16 cellular contexts compared by ENCODE assay signal in the genomic region with DNA sequence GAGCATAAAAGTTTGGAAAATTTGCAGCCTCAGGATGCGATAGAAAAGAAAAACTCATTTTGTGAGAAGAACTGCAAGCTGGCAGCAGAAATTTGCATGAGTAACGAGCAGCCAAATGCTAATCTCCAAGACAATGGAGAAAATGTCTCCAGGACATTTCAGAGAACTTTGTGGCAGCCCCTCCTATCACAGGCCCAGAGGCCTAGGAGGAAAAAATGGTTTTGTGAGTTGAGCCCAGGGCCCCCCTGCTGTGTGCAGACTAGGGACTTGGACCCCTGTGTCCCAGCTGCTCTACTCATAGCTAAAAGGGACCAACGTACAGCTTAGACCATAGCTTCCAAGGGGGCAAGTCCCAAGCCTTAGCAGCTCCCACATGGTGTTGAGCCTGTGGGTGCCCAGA. TPM values are rescaled to one million over a fixed set of nuclear protein-coding genes. Genes with fewer than 3 reads are reported as not detected.
DNase-seq lines count a peak whose midpoint lies in the region; ATAC-seq and TF ChIP-seq lines count a peak whose summit lies in the region.
"Had no signal": no experiment of that assay in that cellular context is flagged by ENCODE, and none has a peak within 500 bp of the region (broad histone marks: within the 10 kb centered on the region; RNA-seq: fewer than 3 reads in every experiment).

No MANE protein-coding gene starts in this region.

- H3K27me3 Mint-ChIP-seq in GM23338 (ENCODE audit: insufficient read depth, low read depth, poor library complexity) (peaks cover 8% of the 10 kb centered on the region), WTC11 (ENCODE audit: low read depth) (peaks cover 20% of the 10 kb centered on the region), endothelial cell (ENCODE audit: unreplicated experiment) (peaks cover 6% of the 10 kb centered on the region)
- H3K27me3 Mint-ChIP-seq in CD8-positive, alpha-beta T cell (ENCODE audit: low read depth): no peaks in the 10 kb centered on the region
- H3K27me3 Mint-ChIP-seq: CD8-positive, alpha-beta memory T cell had no signal

- H3K27ac Mint-ChIP-seq in GM23338 (no peak overlapping the region), WTC11 (no peak overlapping the region), endothelial cell (ENCODE audit: unreplicated experiment) (no peak overlapping the region)
- H3K27ac Mint-ChIP-seq in CD8-positive, alpha-beta T cell: no peak overlapping the region
- H3K27ac Mint-ChIP-seq: CD8-positive, alpha-beta memory T cell had no signal

- H3K4me3 Mint-ChIP-seq in GM23338: no peak overlapping the region
- H3K4me3 Mint-ChIP-seq in WTC11: no peak overlapping the region
- H3K4me3 Mint-ChIP-seq in endothelial cell (ENCODE audit: unreplicated experiment): peak overlapping the region; percentile 25
- H3K4me3 Mint-ChIP-seq in CD8-positive, alpha-beta T cell: no peak overlapping the region
- H3K4me3 Mint-ChIP-seq: CD8-positive, alpha-beta memory T cell had no signal

- H3K4me1 ChIP-seq in BLaER1 treated with 17β-estradiol and CSF1 and Interleukin-3, amounts not matched to agents 10 nM and 100 nM: no peaks in the 10 kb centered on the region
- H3K4me1 ChIP-seq in GM23338 (ENCODE audit: insufficient read depth): no peaks in the 10 kb centered on the region
- H3K4me1 ChIP-seq in CD8-positive, alpha-beta T cell (ENCODE audit: insufficient read depth, low read length): no peaks in the 10 kb centered on the region
- H3K4me1 ChIP-seq in SJCRH30: no peaks in the 10 kb centered on the region

- no peaks in the 10 kb centered on the region for H3K79me2 ChIP-seq in GM23338 (replicated peaks; ENCODE audit: insufficient read depth)

- H3K27me3 ChIP-seq in BLaER1 treated with 17β-estradiol and CSF1 and Interleukin-3, amounts not matched to agents 10 nM and 100 nM: no peaks in the 10 kb centered on the region
- H3K27me3 ChIP-seq in GM23338 (ENCODE audit: insufficient read depth) (no peaks in the 10 kb centered on the region), SJCRH30 (no peaks in the 10 kb centered on the region)
- H3K27me3 ChIP-seq in CD8-positive, alpha-beta T cell (ENCODE audit: insufficient read depth, low read length): no peaks in the 10 kb centered on the region

- intact Hi-C loops in CD8-positive, alpha-beta T cell (cut with DNase I, micrococcal nuclease): no loop called here

- 0 out of 2 replicates have a peak, but pooled peaks cover 3% of the 10 kb centered on the region for H3K9me2 ChIP-seq in GM23338 (ENCODE audit: insufficient read depth)

- TF ChIP-seq CTCF in GM23338 (conservative IDR thresholded peaks at IDR 0.05; ENCODE audit: low read depth in 2 of 2) (no peak), WTC11 (IDR thresholded peaks at IDR 0.05) (no peak), endothelial cell (IDR thresholded peaks at IDR 0.05; ENCODE audit: unreplicated experiment) (no peak)
- no peak for TF ChIP-seq CTCF in CD8-positive, alpha-beta T cell (IDR thresholded peaks at IDR 0.05)

- H3K9me3 Mint-ChIP-seq in GM23338: peaks cover 81% of the 10 kb centered on the region
- peaks cover 74% of the 10 kb centered on the region for H3K9me3 Mint-ChIP-seq in WTC11
- H3K9me3 Mint-ChIP-seq in endothelial cell (ENCODE audit: unreplicated experiment): peaks cover 28% of the 10 kb centered on the region
- peaks cover 10% of the 10 kb centered on the region for H3K9me3 Mint-ChIP-seq in CD8-positive, alpha-beta T cell

- no peak overlapping the region for H2AFZ ChIP-seq in GM23338

- POLR2A ChIA-PET in WTC11 (lab: Charles Lee): no interaction called here
- POLR2A ChIA-PET in CD8-positive, alpha-beta T cell (lab: Charles Lee): no interaction called here

- H3K4me1 Mint-ChIP-seq in GM23338 (no peaks in the 10 kb centered on the region), WTC11 (no peaks in the 10 kb centered on the region), endothelial cell (ENCODE audit: unreplicated experiment) (no peaks in the 10 kb centered on the region)
- no peaks in the 10 kb centered on the region for H3K4me1 Mint-ChIP-seq in CD8-positive, alpha-beta T cell (ENCODE audit: low read depth)

- H3K36me3 ChIP-seq in BLaER1 treated with 17β-estradiol and CSF1 and Interleukin-3, amounts not matched to agents 10 nM and 100 nM: peaks cover 99 to 100% (median 100%) of the 10 kb centered on the region in 11 experiments
- H3K36me3 ChIP-seq in GM23338 (ENCODE audit: insufficient read depth) (peaks cover 72% of the 10 kb centered on the region), SJCRH30 (peaks cover 72% of the 10 kb centered on the region)
- H3K36me3 ChIP-seq in CD8-positive, alpha-beta T cell (ENCODE audit: insufficient read depth, low read length): peaks cover 30% of the 10 kb centered on the region

- H3F3A ChIP-seq in GM23338 (replicated peaks; ENCODE audit: low read depth): no peaks in the 10 kb centered on the region

- peaks cover 94 to 100% (median 98%) of the 10 kb centered on the region in 11 experiments for H3K9me3 ChIP-seq in BLaER1 treated with 17β-estradiol and CSF1 and Interleukin-3, amounts not matched to agents 10 nM and 100 nM (replicated peaks in 1 of 11)
- H3K9me3 ChIP-seq in CD8-positive, alpha-beta T cell (ENCODE audit: low read length): peaks cover 16% of the 10 kb centered on the region
- H3K9me3 ChIP-seq in SJCRH30 (replicated peaks): peaks cover 7% of the 10 kb centered on the region; the same call in 1 of the 2 replicates

- H3K36me3 Mint-ChIP-seq in GM23338 (ENCODE audit: low read depth) (peaks cover 99% of the 10 kb centered on the region), WTC11 (peaks cover 95% of the 10 kb centered on the region), endothelial cell (ENCODE audit: low read depth, unreplicated experiment) (peaks cover 86% of the 10 kb centered on the region)
- peaks cover 81% of the 10 kb centered on the region for H3K36me3 Mint-ChIP-seq in CD8-positive, alpha-beta T cell

- no peaks in the 10 kb centered on the region for H4K20me1 ChIP-seq in BLaER1 treated with 17β-estradiol and CSF1 and Interleukin-3, amounts not matched to agents 10 nM and 100 nM
- H4K20me1 ChIP-seq in GM23338 (replicated peaks; ENCODE audit: insufficient read depth): no peaks in the 10 kb centered on the region

- H3K9ac ChIP-seq in BLaER1 treated with 17β-estradiol and CSF1 and Interleukin-3, amounts not matched to agents 10 nM and 100 nM: no peak overlapping the region
- H3K9ac ChIP-seq: KMS-11 had no signal

- DNase-seq in GM23338 (ENCODE audit: low spot score) (peak; percentile 38), WTC11 (ENCODE audit: low spot score) (no peak), endothelial cell (ENCODE audit: low spot score) (no peak), DMS53 treated with DMSO at 0.1 percent for 48 hours (lab: John Stamatoyannopoulos, UW; ENCODE audit: unreplicated experiment) (no peak), SJCRH30 (no peak), DMS114 treated with DMSO at 0.1 percent for 48 hours (lab: John Stamatoyannopoulos, UW; ENCODE audit: unreplicated experiment) (no peak)
- DNase-seq in CD8-positive, alpha-beta T cell: no peak
- DNase-seq: AML-193; CD8-positive, alpha-beta memory T cell; COR-L47; DMS 273 treated with DMSO at 0.1 percent for 48 hours; DMS79; GOT3; H7 had no signal

- ATAC-seq in GM23338 (no peak), WTC11 (no peak)
- ATAC-seq in CD8-positive, alpha-beta T cell: no peak

- CTCF ChIA-PET in WTC11 (lab: Charles Lee): no interaction called here
- CTCF ChIA-PET in CD8-positive, alpha-beta T cell (lab: Charles Lee): no interaction called here

- H3K4me2 ChIP-seq in BLaER1 treated with 17β-estradiol and CSF1 and Interleukin-3, amounts not matched to agents 10 nM and 100 nM: no peak overlapping the region
- no peak overlapping the region for H3K4me2 ChIP-seq in GM23338
- H3K4me2 ChIP-seq: KMS-11 had no signal

- H3K27ac ChIP-seq in BLaER1 treated with 17β-estradiol and CSF1 and Interleukin-3, amounts not matched to agents 10 nM and 100 nM: no peak overlapping the region
- no peak overlapping the region for H3K27ac ChIP-seq in GM23338 (ENCODE audit: low read depth)
- H3K27ac ChIP-seq in CD8-positive, alpha-beta T cell (ENCODE audit: low read depth, low read length): no peak overlapping the region
- no peak overlapping the region for H3K27ac ChIP-seq in SJCRH30
- H3K27ac ChIP-seq: KMS-11 had no signal

- H3K4me3 ChIP-seq in BLaER1 treated with 17β-estradiol and CSF1 and Interleukin-3, amounts not matched to agents 10 nM and 100 nM: peak overlapping the region in 8 of 10 experiments; percentile 2 to 47 (median 35); a peak in 11 of 20 replicates
- no peak overlapping the region for H3K4me3 ChIP-seq in GM23338
- no peak overlapping the region for H3K4me3 ChIP-seq in CD8-positive, alpha-beta T cell (ENCODE audit: low read depth, low read length)
- H3K4me3 ChIP-seq in SJCRH30: no peak overlapping the region

TF ChIP-seq in WTC11, 78 proteins besides CTCF, POLR2A, EP300 and RAD21:
- 0 out of 2 replicates have a peak, but pooled peaks have one; percentile 31 for TF ChIP-seq ZNF416 (CRISPR knock-in tag; IDR thresholded peaks at IDR 0.05)
- TF ChIP-seq, protein P1, sequence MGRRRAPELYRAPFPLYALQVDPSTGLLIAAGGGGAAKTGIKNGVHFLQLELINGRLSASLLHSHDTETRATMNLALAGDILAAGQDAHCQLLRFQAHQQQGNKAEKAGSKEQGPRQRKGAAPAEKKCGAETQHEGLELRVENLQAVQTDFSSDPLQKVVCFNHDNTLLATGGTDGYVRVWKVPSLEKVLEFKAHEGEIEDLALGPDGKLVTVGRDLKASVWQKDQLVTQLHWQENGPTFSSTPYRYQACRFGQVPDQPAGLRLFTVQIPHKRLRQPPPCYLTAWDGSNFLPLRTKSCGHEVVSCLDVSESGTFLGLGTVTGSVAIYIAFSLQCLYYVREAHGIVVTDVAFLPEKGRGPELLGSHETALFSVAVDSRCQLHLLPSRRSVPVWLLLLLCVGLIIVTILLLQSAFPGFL (CRISPR knock-in tag; IDR thresholded peaks at IDR 0.05; ENCODE audit: borderline replicate concordance): no peak

RNA-seq across cellular contexts. Expression of a gene that starts 34.3 kb away (rescaled TPM):
- 14.3 and 15.0 TPM in 2 replicates for total RNA-seq in GM23338 (2014; rRNA removed; shearing (Covaris generic))
- polyA plus RNA-seq in GM23338 (2016; fragmentation: Nextera tagmentation; extraction: Ambion mirVana): 5.1 and 9.3 TPM in 2 replicates
- total RNA-seq in WTC11 (2021): 15.3 to 17.1 TPM (median 16.8 TPM) in 3 replicates
- 34.8 TPM for total RNA-seq in endothelial cell (ENCODE audit: unreplicated experiment)
- total RNA-seq in CD8-positive, alpha-beta T cell: 10 to 100 TPM; 19.9 to 20.1 TPM
- total RNA-seq in SJCRH30 (2014; rRNA removed; shearing (Covaris generic)): 21.4 and 23.7 TPM in 2 replicates

Comparison
In these comparisons a context has a peak if more than half of its experiments do, and no peak if none do; other contexts are left out.
1. H3K4me3 ChIP-seq: peak in BLaER1 treated with 17β-estradiol and CSF1 and Interleukin-3, amounts not matched to agents 10 nM and 100 nM (8 of 10); none in GM23338 (single experiment), CD8-positive, alpha-beta T cell (single experiment) and SJCRH30 (single experiment).